In the genomic region with DNA sequence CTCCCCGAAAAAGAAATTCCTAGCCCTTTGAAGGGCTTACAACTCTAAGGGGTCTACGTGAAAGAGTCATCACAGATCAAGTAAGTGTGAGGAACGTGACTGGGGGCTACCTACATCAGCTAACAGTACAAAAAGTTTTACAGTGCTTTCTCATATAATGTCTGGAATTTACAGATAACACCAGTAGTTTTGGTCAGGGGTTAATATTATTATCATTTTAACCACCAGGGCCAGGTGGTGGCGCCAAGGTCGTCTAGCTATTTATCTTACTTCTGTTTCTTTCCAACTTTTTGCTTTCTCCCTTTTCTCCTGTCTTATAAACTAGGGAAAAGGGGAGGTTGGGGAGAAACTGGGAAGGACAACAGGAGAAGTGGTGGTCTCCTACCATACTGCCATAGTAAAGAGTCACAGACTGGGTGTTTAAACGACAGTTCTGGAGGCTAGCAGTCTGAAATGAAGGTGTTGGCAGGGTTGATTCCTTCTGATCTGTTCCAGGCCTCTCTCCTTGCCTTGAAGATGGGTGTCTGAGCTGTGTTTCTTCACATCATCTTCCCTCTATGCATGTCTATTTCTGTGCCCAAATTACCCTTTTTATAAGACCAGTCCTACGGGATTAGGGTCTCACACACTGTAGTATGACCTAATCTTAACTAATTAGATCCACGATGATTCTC, we compare ENCODE assay signal across 6 cellular contexts.
DNase-seq lines count a peak whose midpoint lies in the region; FAIRE-seq and TF ChIP-seq lines count a peak whose summit lies in the region.
"Not testable (repeated sequence)": the region's sequence is repeated elsewhere in the genome, so short reads cannot be mapped to it uniquely, and the experiment has no call there.

No MANE protein-coding gene starts in this region.

- not testable (repeated sequence) for H3K27ac ChIP-seq in RWPE1; VCaP; H1 (ENCODE audit: low read depth, low read length); osteoblast (ENCODE audit: low read depth, low read length)

- H3K27me3 Mint-ChIP-seq in HFFc6 (ENCODE audit: insufficient read depth) = not testable (repeated sequence)

- not testable (repeated sequence) for TF ChIP-seq EP300 in H1 (IDR thresholded peaks at IDR 0.05; ENCODE audit: borderline replicate concordance in 1 of 2, low read depth in 2 of 2, low read length in 2 of 2)

- not testable (repeated sequence) for H3K4me2 ChIP-seq in H1 (ENCODE audit: insufficient read depth in 1 of 2, low read depth in 2 of 2, low read length in 2 of 2); osteoblast (ENCODE audit: insufficient read depth, low read length)

- TF ChIP-seq RAD21 in H1 (IDR thresholded peaks at IDR 0.05 in 1 of 2, conservative IDR thresholded peaks at IDR 0.05 in 1 of 2; ENCODE audit: low read depth in 2 of 2, low read length in 2 of 2) = not testable (repeated sequence)

- H4K8ac ChIP-seq in H1 (ENCODE audit: extremely low read depth, insufficient read depth, low read length) = not testable (repeated sequence)

- H2BK15ac ChIP-seq in H1 (ENCODE audit: low read length) = not testable (repeated sequence)

- H3K14ac ChIP-seq in H1 (ENCODE audit: insufficient read length) = not testable (repeated sequence)

- H4K5ac ChIP-seq in H1 (ENCODE audit: insufficient read length, low read depth, low read length) = not testable (repeated sequence)

- H3K9ac ChIP-seq in H1 (replicated peaks in 1 of 4; ENCODE audit: extremely low read depth in 1 of 4, low read depth in 3 of 4, low read length in 3 of 4) = not testable (repeated sequence)

- H3K27me3 ChIP-seq in H1 (replicated peaks in 1 of 4; ENCODE audit: control insufficient read depth in 3 of 4, extremely low read depth in 1 of 4, insufficient read depth in 3 of 4, low read length in 3 of 4); osteoblast (ENCODE audit: insufficient read depth, low read length): not testable (repeated sequence)

- POLR2A ChIA-PET in RWPE1 (lab: Yijun Ruan, JAX; ENCODE audit: low non-redundant PET) = not testable (repeated sequence)
- POLR2A ChIA-PET in H1 (lab: Charles Lee; ENCODE audit: partially characterized antibody) = interaction anchor here (0.8 kb wide), 1 partner anchor 19 kb away, joined by 3 read pairs; no protein-coding TSS in a partner anchor

- DNase-seq in HFFc6; RWPE1 (ENCODE audit: low spot score); H1 (ENCODE audit: low read depth in 1 of 2, low spot score in 2 of 2); osteoblast (ENCODE audit: insufficient read length, low spot score, missing footprints): not testable (repeated sequence)
- DNase-seq in NCI-H82 treated with DMSO at 0.1 percent for 48 hours (lab: John Stamatoyannopoulos, UW; ENCODE audit: unreplicated experiment) = peak; percentile 40

- H3K9me3 ChIP-seq in H1 (ENCODE audit: insufficient read depth in 2 of 2, low read depth in 1 of 2, low read length in 1 of 2); osteoblast (ENCODE audit: low read depth, low read length): not testable (repeated sequence)

- not testable (repeated sequence) for H3K23ac ChIP-seq in H1 (ENCODE audit: insufficient read length)

- not testable (repeated sequence) for H2BK5ac ChIP-seq in H1 (ENCODE audit: low read depth, low read length)

- H3K27ac Mint-ChIP-seq in HFFc6 = not testable (repeated sequence)

- not testable (repeated sequence) for TF ChIP-seq POLR2A in H1 (IDR thresholded peaks at IDR 0.05; ENCODE audit: control extremely low read depth in 1 of 2, low read depth in 2 of 2, low read length in 2 of 2)

- 76% methylated on average over 7 of the region's 8 CpGs; no CpG with 5 or more reads in 1 of the 2 experiments for WGBS in H1 (ENCODE audit: extremely low coverage in 1 of 2, insufficient coverage in 1 of 2, insufficient read length in 1 of 2, insufficient replicate concordance in 2 of 2, low coverage in 1 of 2, low lambda C conversion rate in 2 of 2, missing lambda C conversion rate in 1 of 2), 2 experiments

- not testable (repeated sequence) for H3K36me3 Mint-ChIP-seq in HFFc6 (ENCODE audit: low read depth)

- H3K4me3 Mint-ChIP-seq in HFFc6 = not testable (repeated sequence)

- H2BK12ac ChIP-seq in H1 (ENCODE audit: low read depth, low read length) = not testable (repeated sequence)

- H3K79me1 ChIP-seq in H1 (ENCODE audit: low read depth, low read length) = not testable (repeated sequence)

- not testable (repeated sequence) for H3K23me2 ChIP-seq in H1 (ENCODE audit: low read depth, low read length)

- peak overlapping the region; percentile 83 for H2BK120ac ChIP-seq in H1 (replicated peaks; ENCODE audit: low read depth, low read length)

- not testable (repeated sequence) for H3K4ac ChIP-seq in H1 (replicated peaks; ENCODE audit: insufficient read length, low read depth, low read length)

- H2BK20ac ChIP-seq in H1 (ENCODE audit: low read length) = not testable (repeated sequence)

- H2AFZ ChIP-seq in H1 (ENCODE audit: low read length) = peak overlapping the region; percentile 62; the same call in 1 of the 2 replicates
- not testable (repeated sequence) for H2AFZ ChIP-seq in osteoblast (ENCODE audit: low read length)

- not testable (repeated sequence) for FAIRE-seq in H1 (lab: Jason Lieb, UNC)

- not testable (repeated sequence) for H3K56ac ChIP-seq in H1 (replicated peaks; ENCODE audit: insufficient read length, low read depth, low read length)

- not testable (repeated sequence) for H3K18ac ChIP-seq in H1 (ENCODE audit: extremely low read depth, low read length)

- not testable (repeated sequence) for H3K4me3 ChIP-seq in H1 (ENCODE audit: extremely low read depth in 1 of 4, insufficient read depth in 2 of 4, low read depth in 3 of 4, low read length in 4 of 4); osteoblast (ENCODE audit: insufficient read depth, low read length)

- H3K4me1 Mint-ChIP-seq in HFFc6 (ENCODE audit: low read depth) = not testable (repeated sequence)

- CTCF ChIA-PET in RWPE1 (lab: Yijun Ruan, JAX) (interaction anchor here (2.4 kb wide), 1 partner anchor 12 kb away, joined by 8 read pairs; no protein-coding TSS in a partner anchor), H1 (lab: Charles Lee; ENCODE audit: partially characterized antibody) (interaction anchor here (15.7 to 17.5 kb wide), 2 partner anchors 6 to 8 kb away, joined by 266 read pairs; no protein-coding TSS in a partner anchor)

- H4K91ac ChIP-seq in H1 (replicated peaks; ENCODE audit: insufficient read length, low read length) = not testable (repeated sequence)

- not testable (repeated sequence) for H3K36me3 ChIP-seq in H1 (ENCODE audit: control insufficient read depth in 2 of 4, insufficient read depth in 4 of 4, low read length in 3 of 4); osteoblast (ENCODE audit: insufficient read depth, low read length)

- H4K20me1 ChIP-seq in H1 (replicated peaks in 1 of 2; ENCODE audit: control insufficient read depth in 1 of 2, insufficient read depth in 2 of 2, low read length in 2 of 2); osteoblast (ENCODE audit: insufficient read depth, low read length): not testable (repeated sequence)

- not testable (repeated sequence) for H3K79me2 ChIP-seq in H1 (ENCODE audit: control insufficient read depth in 1 of 2, insufficient read depth in 2 of 2, low read length in 2 of 2); osteoblast (ENCODE audit: insufficient read depth, low read length)

- H2AK5ac ChIP-seq in H1 (ENCODE audit: low read depth, low read length) = not testable (repeated sequence)

- H3K4me1 ChIP-seq in H1 (replicated peaks in 1 of 4; ENCODE audit: control insufficient read depth in 3 of 4, insufficient read depth in 4 of 4, low read length in 3 of 4); osteoblast (ENCODE audit: insufficient read depth, low read length): not testable (repeated sequence)

- TF ChIP-seq CTCF in HFFc6 (IDR thresholded peaks at IDR 0.05) = 0 out of 2 replicates have a peak, but pooled peaks have one; percentile 38
- peak; percentile 36 for TF ChIP-seq CTCF in RWPE1 (conservative IDR thresholded peaks at IDR 0.05; ENCODE audit: low read depth)
- peak; percentile 52 for TF ChIP-seq CTCF in VCaP (conservative IDR thresholded peaks at IDR 0.05)
- not testable (repeated sequence) for TF ChIP-seq CTCF in H1 (IDR thresholded peaks at IDR 0.05; ENCODE audit: control extremely low read depth in 1 of 3, insufficient read depth in 1 of 3, low read depth in 1 of 3, low read length in 3 of 3)
- TF ChIP-seq CTCF in osteoblast (IDR thresholded peaks at IDR 0.05; ENCODE audit: extremely low read depth, low read depth, low read length) = peak; percentile 6

- not testable (repeated sequence) for H3K9me3 Mint-ChIP-seq in HFFc6
